Comparison of ENCODE assay signal across 1 cellular context in the genomic region with DNA sequence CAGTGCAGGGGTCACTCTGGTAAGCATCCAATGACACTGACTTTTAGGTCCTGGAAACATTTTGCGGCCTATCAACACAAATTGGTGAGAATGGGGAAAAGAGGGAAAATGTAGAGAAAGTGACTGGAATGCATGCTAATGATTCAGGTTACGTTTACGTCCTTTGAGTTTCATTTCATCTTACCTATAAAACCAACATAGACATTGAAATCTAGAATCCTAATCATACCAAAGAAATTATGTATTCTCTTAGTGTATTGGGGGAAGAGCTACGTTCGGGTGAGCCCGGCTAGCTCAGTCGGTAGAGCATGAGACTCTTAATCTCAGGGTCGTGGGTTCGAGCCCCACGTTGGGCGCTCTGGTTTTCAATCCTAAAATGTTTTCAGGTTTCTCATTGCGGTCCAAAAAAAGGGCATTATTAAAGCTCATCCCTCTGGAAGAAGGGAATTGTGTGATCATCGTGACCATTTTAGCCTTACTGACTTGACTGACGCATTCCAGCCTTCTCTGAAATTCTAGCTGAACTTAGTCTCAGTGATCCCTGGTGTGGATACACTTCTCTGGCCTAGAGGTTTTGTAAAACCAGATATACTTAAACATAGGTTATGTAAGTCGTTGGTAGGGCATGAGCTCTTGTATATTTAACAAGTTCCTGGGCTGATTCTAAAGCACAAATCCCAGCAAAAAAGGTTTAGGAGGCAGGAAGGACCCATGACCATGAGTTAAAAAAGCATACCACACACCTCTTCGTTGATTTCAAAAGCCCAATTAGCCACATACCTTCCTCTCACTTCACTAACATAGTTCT.
TF ChIP-seq lines count a peak whose summit lies in the region.

No MANE protein-coding gene starts in this region.

TF ChIP-seq in HepG2, 621 proteins besides CTCF, POLR2A, EP300 and RAD21 (continued from another document and continues in another):
- TF ChIP-seq, protein P1, sequence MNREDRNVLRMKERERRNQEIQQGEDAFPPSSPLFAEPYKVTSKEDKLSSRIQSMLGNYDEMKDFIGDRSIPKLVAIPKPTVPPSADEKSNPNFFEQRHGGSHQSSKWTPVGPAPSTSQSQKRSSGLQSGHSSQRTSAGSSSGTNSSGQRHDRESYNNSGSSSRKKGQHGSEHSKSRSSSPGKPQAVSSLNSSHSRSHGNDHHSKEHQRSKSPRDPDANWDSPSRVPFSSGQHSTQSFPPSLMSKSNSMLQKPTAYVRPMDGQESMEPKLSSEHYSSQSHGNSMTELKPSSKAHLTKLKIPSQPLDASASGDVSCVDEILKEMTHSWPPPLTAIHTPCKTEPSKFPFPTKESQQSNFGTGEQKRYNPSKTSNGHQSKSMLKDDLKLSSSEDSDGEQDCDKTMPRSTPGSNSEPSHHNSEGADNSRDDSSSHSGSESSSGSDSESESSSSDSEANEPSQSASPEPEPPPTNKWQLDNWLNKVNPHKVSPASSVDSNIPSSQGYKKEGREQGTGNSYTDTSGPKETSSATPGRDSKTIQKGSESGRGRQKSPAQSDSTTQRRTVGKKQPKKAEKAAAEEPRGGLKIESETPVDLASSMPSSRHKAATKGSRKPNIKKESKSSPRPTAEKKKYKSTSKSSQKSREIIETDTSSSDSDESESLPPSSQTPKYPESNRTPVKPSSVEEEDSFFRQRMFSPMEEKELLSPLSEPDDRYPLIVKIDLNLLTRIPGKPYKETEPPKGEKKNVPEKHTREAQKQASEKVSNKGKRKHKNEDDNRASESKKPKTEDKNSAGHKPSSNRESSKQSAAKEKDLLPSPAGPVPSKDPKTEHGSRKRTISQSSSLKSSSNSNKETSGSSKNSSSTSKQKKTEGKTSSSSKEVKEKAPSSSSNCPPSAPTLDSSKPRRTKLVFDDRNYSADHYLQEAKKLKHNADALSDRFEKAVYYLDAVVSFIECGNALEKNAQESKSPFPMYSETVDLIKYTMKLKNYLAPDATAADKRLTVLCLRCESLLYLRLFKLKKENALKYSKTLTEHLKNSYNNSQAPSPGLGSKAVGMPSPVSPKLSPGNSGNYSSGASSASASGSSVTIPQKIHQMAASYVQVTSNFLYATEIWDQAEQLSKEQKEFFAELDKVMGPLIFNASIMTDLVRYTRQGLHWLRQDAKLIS (CRISPR knock-in tag; IDR thresholded peaks at IDR 0.05) = no peak
- TF ChIP-seq GFI1 (CRISPR knock-in tag; IDR thresholded peaks at IDR 0.05; ENCODE audit: borderline replicate concordance) = 0 out of 2 replicates have a peak, but pooled peaks have one; percentile 25
- peak; percentile 31 for TF ChIP-seq YY1 (IDR thresholded peaks at IDR 0.05; ENCODE audit: insufficient read depth, insufficient replicate concordance, low read depth, low read length)
- TF ChIP-seq ZNF264 (CRISPR knock-in tag; IDR thresholded peaks at IDR 0.05) = peak; percentile 68; the same call in 1 of the 2 replicates
- no peak for TF ChIP-seq NCOA1 (CRISPR knock-in tag; IDR thresholded peaks at IDR 0.05)
- TF ChIP-seq DNMT3B (CRISPR knock-in tag; conservative IDR thresholded peaks at IDR 0.05) = peak; percentile 74; the same call in 1 of the 2 replicates
- TF ChIP-seq STAG1 (CRISPR knock-in tag; IDR thresholded peaks at IDR 0.05) = peak; percentile 33
- no peak for TF ChIP-seq SP2 (CRISPR knock-in tag; IDR thresholded peaks at IDR 0.05)
- no peak for TF ChIP-seq ZBTB7B (CRISPR knock-in tag; IDR thresholded peaks at IDR 0.05)
- peak; percentile 34; the same call in 1 of the 2 replicates for TF ChIP-seq ZNF556 (CRISPR knock-in tag; IDR thresholded peaks at IDR 0.05; ENCODE audit: borderline replicate concordance)
- TF ChIP-seq, protein P2, sequence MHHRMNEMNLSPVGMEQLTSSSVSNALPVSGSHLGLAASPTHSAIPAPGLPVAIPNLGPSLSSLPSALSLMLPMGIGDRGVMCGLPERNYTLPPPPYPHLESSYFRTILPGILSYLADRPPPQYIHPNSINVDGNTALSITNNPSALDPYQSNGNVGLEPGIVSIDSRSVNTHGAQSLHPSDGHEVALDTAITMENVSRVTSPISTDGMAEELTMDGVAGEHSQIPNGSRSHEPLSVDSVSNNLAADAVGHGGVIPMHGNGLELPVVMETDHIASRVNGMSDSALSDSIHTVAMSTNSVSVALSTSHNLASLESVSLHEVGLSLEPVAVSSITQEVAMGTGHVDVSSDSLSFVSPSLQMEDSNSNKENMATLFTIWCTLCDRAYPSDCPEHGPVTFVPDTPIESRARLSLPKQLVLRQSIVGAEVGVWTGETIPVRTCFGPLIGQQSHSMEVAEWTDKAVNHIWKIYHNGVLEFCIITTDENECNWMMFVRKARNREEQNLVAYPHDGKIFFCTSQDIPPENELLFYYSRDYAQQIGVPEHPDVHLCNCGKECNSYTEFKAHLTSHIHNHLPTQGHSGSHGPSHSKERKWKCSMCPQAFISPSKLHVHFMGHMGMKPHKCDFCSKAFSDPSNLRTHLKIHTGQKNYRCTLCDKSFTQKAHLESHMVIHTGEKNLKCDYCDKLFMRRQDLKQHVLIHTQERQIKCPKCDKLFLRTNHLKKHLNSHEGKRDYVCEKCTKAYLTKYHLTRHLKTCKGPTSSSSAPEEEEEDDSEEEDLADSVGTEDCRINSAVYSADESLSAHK (CRISPR knock-in tag; IDR thresholded peaks at IDR 0.05; ENCODE audit: borderline replicate concordance) = no peak; the same call in 1 of the 2 replicates
- no peak for TF ChIP-seq ZNF274 (CRISPR knock-in tag; IDR thresholded peaks at IDR 0.05)
- TF ChIP-seq ZNF451 (CRISPR knock-in tag; IDR thresholded peaks at IDR 0.05) = no peak
- TF ChIP-seq ZNF558 (CRISPR knock-in tag; IDR thresholded peaks at IDR 0.05; ENCODE audit: borderline replicate concordance) = no peak
- TF ChIP-seq ZNF382 (CRISPR knock-in tag; IDR thresholded peaks at IDR 0.05; ENCODE audit: borderline replicate concordance) = no peak
- no peak for TF ChIP-seq ATAD3A (CRISPR knock-in tag; IDR thresholded peaks at IDR 0.05)
- TF ChIP-seq CEBPG (CRISPR knock-in tag; IDR thresholded peaks at IDR 0.05) = 0 out of 2 replicates have a peak, but pooled peaks have one; percentile 19
- no peak for TF ChIP-seq HES4 (CRISPR knock-in tag; IDR thresholded peaks at IDR 0.05; ENCODE audit: borderline replicate concordance)
- no peak for TF ChIP-seq CENPT (CRISPR knock-in tag; IDR thresholded peaks at IDR 0.05; ENCODE audit: low read depth)
- TF ChIP-seq, protein P3, sequence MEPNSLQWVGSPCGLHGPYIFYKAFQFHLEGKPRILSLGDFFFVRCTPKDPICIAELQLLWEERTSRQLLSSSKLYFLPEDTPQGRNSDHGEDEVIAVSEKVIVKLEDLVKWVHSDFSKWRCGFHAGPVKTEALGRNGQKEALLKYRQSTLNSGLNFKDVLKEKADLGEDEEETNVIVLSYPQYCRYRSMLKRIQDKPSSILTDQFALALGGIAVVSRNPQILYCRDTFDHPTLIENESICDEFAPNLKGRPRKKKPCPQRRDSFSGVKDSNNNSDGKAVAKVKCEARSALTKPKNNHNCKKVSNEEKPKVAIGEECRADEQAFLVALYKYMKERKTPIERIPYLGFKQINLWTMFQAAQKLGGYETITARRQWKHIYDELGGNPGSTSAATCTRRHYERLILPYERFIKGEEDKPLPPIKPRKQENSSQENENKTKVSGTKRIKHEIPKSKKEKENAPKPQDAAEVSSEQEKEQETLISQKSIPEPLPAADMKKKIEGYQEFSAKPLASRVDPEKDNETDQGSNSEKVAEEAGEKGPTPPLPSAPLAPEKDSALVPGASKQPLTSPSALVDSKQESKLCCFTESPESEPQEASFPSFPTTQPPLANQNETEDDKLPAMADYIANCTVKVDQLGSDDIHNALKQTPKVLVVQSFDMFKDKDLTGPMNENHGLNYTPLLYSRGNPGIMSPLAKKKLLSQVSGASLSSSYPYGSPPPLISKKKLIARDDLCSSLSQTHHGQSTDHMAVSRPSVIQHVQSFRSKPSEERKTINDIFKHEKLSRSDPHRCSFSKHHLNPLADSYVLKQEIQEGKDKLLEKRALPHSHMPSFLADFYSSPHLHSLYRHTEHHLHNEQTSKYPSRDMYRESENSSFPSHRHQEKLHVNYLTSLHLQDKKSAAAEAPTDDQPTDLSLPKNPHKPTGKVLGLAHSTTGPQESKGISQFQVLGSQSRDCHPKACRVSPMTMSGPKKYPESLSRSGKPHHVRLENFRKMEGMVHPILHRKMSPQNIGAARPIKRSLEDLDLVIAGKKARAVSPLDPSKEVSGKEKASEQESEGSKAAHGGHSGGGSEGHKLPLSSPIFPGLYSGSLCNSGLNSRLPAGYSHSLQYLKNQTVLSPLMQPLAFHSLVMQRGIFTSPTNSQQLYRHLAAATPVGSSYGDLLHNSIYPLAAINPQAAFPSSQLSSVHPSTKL (CRISPR knock-in tag; IDR thresholded peaks at IDR 0.05) = peak; percentile 93
- no peak for TF ChIP-seq HNRNPL (IDR thresholded peaks at IDR 0.05; ENCODE audit: low read depth, low read length)
- no peak for TF ChIP-seq SNAI1 (CRISPR knock-in tag; IDR thresholded peaks at IDR 0.05; ENCODE audit: borderline replicate concordance)
- TF ChIP-seq NPAS2 (CRISPR knock-in tag; IDR thresholded peaks at IDR 0.05; ENCODE audit: borderline replicate concordance) = no peak
- TF ChIP-seq SP4 (CRISPR knock-in tag; IDR thresholded peaks at IDR 0.05) = 0 out of 2 replicates have a peak, but pooled peaks have one; percentile 22
- TF ChIP-seq REXO4 (CRISPR knock-in tag; IDR thresholded peaks at IDR 0.05; ENCODE audit: borderline replicate concordance) = no peak
- TF ChIP-seq ZNF3 (CRISPR knock-in tag; IDR thresholded peaks at IDR 0.05) = no peak
- TF ChIP-seq, protein P4, sequence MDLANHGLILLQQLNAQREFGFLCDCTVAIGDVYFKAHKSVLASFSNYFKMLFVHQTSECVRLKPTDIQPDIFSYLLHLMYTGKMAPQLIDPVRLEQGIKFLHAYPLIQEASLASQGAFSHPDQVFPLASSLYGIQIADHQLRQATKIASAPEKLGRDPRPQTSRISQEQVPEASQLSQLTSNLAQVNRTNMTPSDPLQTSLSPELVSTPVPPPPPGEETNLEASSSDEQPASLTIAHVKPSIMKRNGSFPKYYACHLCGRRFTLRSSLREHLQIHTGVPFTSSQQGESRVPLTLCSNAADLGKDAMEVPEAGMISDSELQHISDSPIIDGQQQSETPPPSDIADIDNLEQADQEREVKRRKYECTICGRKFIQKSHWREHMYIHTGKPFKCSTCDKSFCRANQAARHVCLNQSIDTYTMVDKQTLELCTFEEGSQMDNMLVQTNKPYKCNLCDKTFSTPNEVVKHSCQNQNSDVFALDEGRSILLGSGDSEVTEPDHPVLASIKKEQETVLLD (CRISPR knock-in tag; IDR thresholded peaks at IDR 0.05; ENCODE audit: low read depth) = no peak
- TF ChIP-seq, protein P5, sequence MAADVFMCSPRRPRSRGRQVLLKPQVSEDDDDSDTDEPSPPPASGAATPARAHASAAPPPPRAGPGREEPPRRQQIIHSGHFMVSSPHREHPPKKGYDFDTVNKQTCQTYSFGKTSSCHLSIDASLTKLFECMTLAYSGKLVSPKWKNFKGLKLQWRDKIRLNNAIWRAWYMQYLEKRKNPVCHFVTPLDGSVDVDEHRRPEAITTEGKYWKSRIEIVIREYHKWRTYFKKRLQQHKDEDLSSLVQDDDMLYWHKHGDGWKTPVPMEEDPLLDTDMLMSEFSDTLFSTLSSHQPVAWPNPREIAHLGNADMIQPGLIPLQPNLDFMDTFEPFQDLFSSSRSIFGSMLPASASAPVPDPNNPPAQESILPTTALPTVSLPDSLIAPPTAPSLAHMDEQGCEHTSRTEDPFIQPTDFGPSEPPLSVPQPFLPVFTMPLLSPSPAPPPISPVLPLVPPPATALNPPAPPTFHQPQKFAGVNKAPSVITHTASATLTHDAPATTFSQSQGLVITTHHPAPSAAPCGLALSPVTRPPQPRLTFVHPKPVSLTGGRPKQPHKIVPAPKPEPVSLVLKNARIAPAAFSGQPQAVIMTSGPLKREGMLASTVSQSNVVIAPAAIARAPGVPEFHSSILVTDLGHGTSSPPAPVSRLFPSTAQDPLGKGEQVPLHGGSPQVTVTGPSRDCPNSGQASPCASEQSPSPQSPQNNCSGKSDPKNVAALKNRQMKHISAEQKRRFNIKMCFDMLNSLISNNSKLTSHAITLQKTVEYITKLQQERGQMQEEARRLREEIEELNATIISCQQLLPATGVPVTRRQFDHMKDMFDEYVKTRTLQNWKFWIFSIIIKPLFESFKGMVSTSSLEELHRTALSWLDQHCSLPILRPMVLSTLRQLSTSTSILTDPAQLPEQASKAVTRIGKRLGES (CRISPR knock-in tag; IDR thresholded peaks at IDR 0.05; ENCODE audit: borderline replicate concordance) = no peak
- no peak; the same call in 1 of the 2 replicates for TF ChIP-seq ZNF12 (CRISPR knock-in tag; IDR thresholded peaks at IDR 0.05)
- TF ChIP-seq RBM22 (optimal IDR thresholded peaks at IDR 0.05; ENCODE audit: low read length) = peak; percentile 97
- no peak for TF ChIP-seq ZNF282 (IDR thresholded peaks at IDR 0.05; ENCODE audit: partially characterized antibody)
- TF ChIP-seq ZNF550 (CRISPR knock-in tag; IDR thresholded peaks at IDR 0.05; ENCODE audit: borderline replicate concordance) = no peak
- TF ChIP-seq DNMT1 (CRISPR knock-in tag; IDR thresholded peaks at IDR 0.05) = no peak
- TF ChIP-seq, protein P6, sequence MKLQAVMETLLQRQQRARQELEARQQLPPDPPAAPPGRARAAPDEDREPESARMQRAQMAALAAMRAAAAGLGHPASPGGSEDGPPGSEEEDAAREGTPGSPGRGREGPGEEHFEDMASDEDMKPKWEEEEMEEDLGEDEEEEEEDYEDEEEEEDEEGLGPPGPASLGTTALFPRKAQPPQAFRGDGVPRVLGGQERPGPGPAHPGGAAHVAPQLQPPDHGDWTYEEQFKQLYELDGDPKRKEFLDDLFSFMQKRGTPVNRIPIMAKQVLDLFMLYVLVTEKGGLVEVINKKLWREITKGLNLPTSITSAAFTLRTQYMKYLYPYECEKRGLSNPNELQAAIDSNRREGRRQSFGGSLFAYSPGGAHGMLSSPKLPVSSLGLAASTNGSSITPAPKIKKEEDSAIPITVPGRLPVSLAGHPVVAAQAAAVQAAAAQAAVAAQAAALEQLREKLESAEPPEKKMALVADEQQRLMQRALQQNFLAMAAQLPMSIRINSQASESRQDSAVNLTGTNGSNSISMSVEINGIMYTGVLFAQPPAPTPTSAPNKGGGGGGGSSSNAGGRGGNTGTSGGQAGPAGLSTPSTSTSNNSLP (IDR thresholded peaks at IDR 0.05; ENCODE audit: low read depth, low read length) = peak; percentile 94
- TF ChIP-seq ZFP62 (CRISPR knock-in tag; IDR thresholded peaks at IDR 0.05) = peak; percentile 95; the same call in 1 of the 2 replicates
- peak; percentile 75 for TF ChIP-seq MED1 (CRISPR knock-in tag; IDR thresholded peaks at IDR 0.05)
- no peak for TF ChIP-seq ZNF773 (CRISPR knock-in tag; IDR thresholded peaks at IDR 0.05; ENCODE audit: borderline replicate concordance)
- TF ChIP-seq, protein P7, sequence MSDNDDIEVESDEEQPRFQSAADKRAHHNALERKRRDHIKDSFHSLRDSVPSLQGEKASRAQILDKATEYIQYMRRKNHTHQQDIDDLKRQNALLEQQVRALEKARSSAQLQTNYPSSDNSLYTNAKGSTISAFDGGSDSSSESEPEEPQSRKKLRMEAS (IDR thresholded peaks at IDR 0.05) = no peak; the same call in 1 of the 2 replicates
- no peak for TF ChIP-seq AGO1 (IDR thresholded peaks at IDR 0.05; ENCODE audit: low read depth, low read length, poor library complexity, severe bottlenecking)
- peak; percentile 68; the same call in 1 of the 2 replicates for TF ChIP-seq ZNF317 (CRISPR knock-in tag; IDR thresholded peaks at IDR 0.05)
- no peak for TF ChIP-seq ZNF335 (CRISPR knock-in tag; IDR thresholded peaks at IDR 0.05)
